Comparison of ENCODE assay signal across 26 cellular contexts in genomic region chr6:163671791-163672190, GRCh38.
"Had no signal": no experiment of that assay in that cellular context is flagged by ENCODE, and none has a peak within 500 bp of the region (broad histone marks: within the 10 kb centered on the region; RNA-seq: fewer than 3 reads in every experiment).

No MANE protein-coding gene starts in this region.

- H3K4me3 ChIP-seq: heart right ventricle, hepatocyte, lower lobe of right lung, neural progenitor cell, ovary, right atrium auricular region, right lobe of liver, smooth muscle cell, suprapubic skin, tibial nerve, upper lobe of left lung, vagina had no signal

- H3K4me1 ChIP-seq: right lobe of liver, suprapubic skin had no signal

- ATAC-seq: left cardiac atrium; left lobe of liver; natural killer cell; stimulated activated memory B cell treated with anti-CD40 and anti-IgM and Interleukin-4, amounts not matched to agents 10 μg/mL and 1 μg/mL and 100 μg/mL, for 72 hours had no signal

- H3K27me3 ChIP-seq: hepatocyte, neural progenitor cell, ovary, right atrium auricular region, right lobe of liver, suprapubic skin, tibial nerve, upper lobe of left lung, vagina had no signal

- H2AFZ ChIP-seq: hepatocyte, neural progenitor cell had no signal

- H3K79me2 ChIP-seq: hepatocyte had no signal

- H3K4me2 ChIP-seq: hepatocyte, neural progenitor cell, smooth muscle cell had no signal

- H3K9me3 ChIP-seq: heart right ventricle, lower lobe of right lung, ovary, right atrium auricular region, right lobe of liver, suprapubic skin, tibial nerve, upper lobe of left lung, vagina had no signal

- H3K36me3 ChIP-seq: heart right ventricle, lower lobe of right lung, neural progenitor cell, ovary, right atrium auricular region, right lobe of liver, suprapubic skin, tibial nerve, upper lobe of left lung, vagina had no signal

- H3K27ac ChIP-seq: heart right ventricle, hepatocyte, lower lobe of right lung, neural progenitor cell, ovary, right atrium auricular region, right lobe of liver, suprapubic skin, tibial nerve, upper lobe of left lung, vagina had no signal

- H3K9ac ChIP-seq: neural progenitor cell had no signal

- DNase-seq: heart right ventricle; islet precursor cell; left cardiac atrium; lower lobe of right lung; mammary epithelial cell; mesendoderm; naive B cell; natural killer cell; nephron progenitor cell; ovary; right lobe of liver; stimulated activated CD4-positive, alpha-beta T cell treated with anti-CD3 and anti-CD28 coated beads, Interleukin-1b, Interleukin-23, amount 100 ng/mL, for 48 hours; stimulated activated CD4-positive, alpha-beta T cell treated with anti-CD3 and anti-CD28 coated beads, Interleukin-2, amount 100 ng/mL, for 48 hours; stimulated activated CD4-positive, alpha-beta T cell treated with anti-CD3 and anti-CD28 coated beads, Interleukin-4, amount 100 ng/mL, for 4 hours; stimulated activated CD8-positive, alpha-beta memory T cell treated with anti-CD3 and anti-CD28 coated beads, Interleukin-4, amount 100 ng/mL, for 48 hours; stimulated activated naive CD4-positive, alpha-beta T cell treated with Interleukin-2 at 50 U/mL for 16 hours had no signal
